In genomic region chr15:46297766-46298165, GRCh38 we compare ENCODE assay signal across 16 cellular contexts.
DNase-seq lines count a peak whose midpoint lies in the region; ATAC-seq, FAIRE-seq and TF ChIP-seq lines count a peak whose summit lies in the region.
"Had no signal": no experiment of that assay in that cellular context is flagged by ENCODE, and none has a peak within 500 bp of the region (broad histone marks: within the 10 kb centered on the region; RNA-seq: fewer than 3 reads in every experiment).

No MANE protein-coding gene starts in this region.

- H2BK12ac ChIP-seq in H1 (ENCODE audit: low read depth, low read length), result no peak overlapping the region

- no peak overlapping the region for H3K56ac ChIP-seq in H1 (replicated peaks; ENCODE audit: insufficient read length, low read depth, low read length)

- no peaks in the 10 kb centered on the region for H3K79me1 ChIP-seq in H1 (ENCODE audit: low read depth, low read length)

- no peak overlapping the region for H4K91ac ChIP-seq in H1 (replicated peaks; ENCODE audit: insufficient read length, low read length)

- no peak overlapping the region for H4K8ac ChIP-seq in H1 (ENCODE audit: extremely low read depth, insufficient read depth, low read length)

- no peak overlapping the region for H3K18ac ChIP-seq in H1 (ENCODE audit: extremely low read depth, low read length)

- H3K9me3 ChIP-seq in H1 (ENCODE audit: insufficient read depth in 2 of 2, low read depth in 1 of 2, low read length in 1 of 2), result no peaks in the 10 kb centered on the region
- H3K9me3 ChIP-seq: sigmoid colon, thyroid gland had no signal

- no peak for FAIRE-seq in H1 (lab: Jason Lieb, UNC)
- FAIRE-seq: astrocyte, endothelial cell of umbilical vein, HepG2 had no signal

- H3K23ac ChIP-seq in H1 (ENCODE audit: insufficient read length), result no peak overlapping the region

- WGBS in H1 (ENCODE audit: extremely low coverage in 1 of 2, insufficient coverage in 1 of 2, insufficient read length in 1 of 2, insufficient replicate concordance in 2 of 2, low coverage in 1 of 2, low lambda C conversion rate in 2 of 2, missing lambda C conversion rate in 1 of 2), 2 experiments, result 81% methylated on average over 3 of the region's 3 CpGs; no CpG with 5 or more reads in 1 of the 2 experiments

- TF ChIP-seq EP300 in H1 (IDR thresholded peaks at IDR 0.05; ENCODE audit: borderline replicate concordance in 1 of 2, low read depth in 2 of 2, low read length in 2 of 2), result no peak

- CTCF ChIA-PET in H1 (lab: Charles Lee; ENCODE audit: partially characterized antibody), result interaction anchor here (0.7 to 1.6 kb wide), 5 partner anchors 10 to 592 kb away, joined by 3 to 9 read pairs (median 3); no protein-coding TSS in a partner anchor

- POLR2A ChIA-PET in H1 (lab: Charles Lee; ENCODE audit: partially characterized antibody), result no interaction called here

- H3K27me3 ChIP-seq in H1 (replicated peaks in 1 of 4; ENCODE audit: control insufficient read depth in 3 of 4, extremely low read depth in 1 of 4, insufficient read depth in 3 of 4, low read length in 3 of 4), result no peaks in the 10 kb centered on the region
- no peaks in the 10 kb centered on the region for H3K27me3 ChIP-seq in brain microvascular endothelial cell (replicated peaks)
- H3K27me3 ChIP-seq: sigmoid colon, thyroid gland had no signal

- no peak overlapping the region for H2BK120ac ChIP-seq in H1 (replicated peaks; ENCODE audit: low read depth, low read length)

- no peak overlapping the region for H3K4ac ChIP-seq in H1 (replicated peaks; ENCODE audit: insufficient read length, low read depth, low read length)

- no peak for TF ChIP-seq POLR2A in H1 (IDR thresholded peaks at IDR 0.05; ENCODE audit: control extremely low read depth in 1 of 2, low read depth in 2 of 2, low read length in 2 of 2)

- no peak for DNase-seq in H1 (ENCODE audit: low read depth in 1 of 2, low spot score in 2 of 2)
- no peak for DNase-seq in NCI-H345 (lab: John Stamatoyannopoulos, UW)
- DNase-seq in brain microvascular endothelial cell, result no peak
- no peak for DNase-seq in HCEC 1CT
- no peak for DNase-seq in effector CD4-positive, alpha-beta T cell
- DNase-seq: CD4-positive, alpha-beta memory T cell; H9; NCI-H2029 treated with DMSO at 0.1 percent for 48 hours; sigmoid colon; thyroid gland had no signal

- no peak overlapping the region for H3K27ac ChIP-seq in H1 (ENCODE audit: low read depth, low read length)
- no peak overlapping the region for H3K27ac ChIP-seq in brain microvascular endothelial cell
- H3K27ac ChIP-seq: sigmoid colon, thyroid gland had no signal

- H2BK5ac ChIP-seq in H1 (ENCODE audit: low read depth, low read length), result no peak overlapping the region

- no peak overlapping the region for H3K9ac ChIP-seq in H1 (replicated peaks in 1 of 4; ENCODE audit: extremely low read depth in 1 of 4, low read depth in 3 of 4, low read length in 3 of 4)

- H3K4me1 ChIP-seq in H1 (replicated peaks in 1 of 4; ENCODE audit: control insufficient read depth in 3 of 4, insufficient read depth in 4 of 4, low read length in 3 of 4), result peaks cover 0 to 8% (median 0%) of the 10 kb centered on the region in 4 experiments; a peak in 2 of 7 replicates
- H3K4me1 ChIP-seq: sigmoid colon, thyroid gland had no signal

- no peak overlapping the region for H3K14ac ChIP-seq in H1 (ENCODE audit: insufficient read length)

- peak overlapping the region; percentile 6 for H4K5ac ChIP-seq in H1 (ENCODE audit: insufficient read length, low read depth, low read length)

- no peaks in the 10 kb centered on the region for H4K20me1 ChIP-seq in H1 (replicated peaks in 1 of 2; ENCODE audit: control insufficient read depth in 1 of 2, insufficient read depth in 2 of 2, low read length in 2 of 2)

- no peak overlapping the region for H2AFZ ChIP-seq in H1 (ENCODE audit: low read length)

- TF ChIP-seq CTCF in H1 (IDR thresholded peaks at IDR 0.05; ENCODE audit: control extremely low read depth in 1 of 3, insufficient read depth in 1 of 3, low read depth in 1 of 3, low read length in 3 of 3), result no peak
- no peak for TF ChIP-seq CTCF in brain microvascular endothelial cell (IDR thresholded peaks at IDR 0.05; ENCODE audit: low read depth, low read length, missing control alignments)

- no peaks in the 10 kb centered on the region for H3K79me2 ChIP-seq in H1 (ENCODE audit: control insufficient read depth in 1 of 2, insufficient read depth in 2 of 2, low read length in 2 of 2)

- H2BK20ac ChIP-seq in H1 (ENCODE audit: low read length), result no peak overlapping the region

- ATAC-seq in GM18909 (IDR thresholded peaks at IDR 0.05; ENCODE audit: poor library complexity, unreplicated experiment), result peak; percentile 82
- peak; percentile 82 for ATAC-seq in HG02678 (IDR thresholded peaks at IDR 0.05; ENCODE audit: unreplicated experiment)
- ATAC-seq in HG03575 (IDR thresholded peaks at IDR 0.05; ENCODE audit: extremely low read depth, insufficient number of reproducible peaks, low FRiP score, unreplicated experiment), result peak; percentile 93
- ATAC-seq: HepG2 had no signal

- H2BK15ac ChIP-seq in H1 (ENCODE audit: low read length), result no peak overlapping the region

- TF ChIP-seq RAD21 in H1 (IDR thresholded peaks at IDR 0.05 in 1 of 2, conservative IDR thresholded peaks at IDR 0.05 in 1 of 2; ENCODE audit: low read depth in 2 of 2, low read length in 2 of 2), result no peak

- H3K4me2 ChIP-seq in H1 (ENCODE audit: insufficient read depth in 1 of 2, low read depth in 2 of 2, low read length in 2 of 2), result no peak overlapping the region

- H3K23me2 ChIP-seq in H1 (ENCODE audit: low read depth, low read length), result no peaks in the 10 kb centered on the region

- in situ Hi-C loops in brain microvascular endothelial cell (cut with HindIII; ENCODE audit: low pct_ligation_motif_present, low sequenced_read_pairs), result no loop called here

- no peak overlapping the region for H3K4me3 ChIP-seq in H1 (ENCODE audit: extremely low read depth in 1 of 4, insufficient read depth in 2 of 4, low read depth in 3 of 4, low read length in 4 of 4)
- H3K4me3 ChIP-seq in brain microvascular endothelial cell (ENCODE audit: low read depth, low read length), result no peak overlapping the region
- H3K4me3 ChIP-seq: sigmoid colon, thyroid gland had no signal

- H2AK5ac ChIP-seq in H1 (ENCODE audit: low read depth, low read length), result no peak overlapping the region

- H3K36me3 ChIP-seq in H1 (ENCODE audit: control insufficient read depth in 2 of 4, insufficient read depth in 4 of 4, low read length in 3 of 4), result no peaks in the 10 kb centered on the region
- H3K36me3 ChIP-seq in brain microvascular endothelial cell (replicated peaks), result no peaks in the 10 kb centered on the region
- H3K36me3 ChIP-seq: sigmoid colon, thyroid gland had no signal

TF ChIP-seq in H1, 55 proteins besides CTCF, POLR2A, EP300 and RAD21:
- TF ChIP-seq YY1 (IDR thresholded peaks at IDR 0.05; ENCODE audit: low read depth, low read length) (no peak), BCL11A (IDR thresholded peaks at IDR 0.05; ENCODE audit: low read depth in 2 of 2, low read length in 2 of 2) (no peak), CHD1 (IDR thresholded peaks at IDR 0.05; ENCODE audit: low read depth, low read length) (no peak), TAF7 (optimal IDR thresholded peaks at IDR 0.05; ENCODE audit: borderline replicate concordance, low read depth, low read length) (no peak), BACH1 (IDR thresholded peaks at IDR 0.05; ENCODE audit: low read length) (no peak), RFX5 (IDR thresholded peaks at IDR 0.05; ENCODE audit: borderline replicate concordance, low read depth, low read length) (no peak), TBP (IDR thresholded peaks at IDR 0.05; ENCODE audit: low read depth, low read length) (no peak), SIRT6 (IDR thresholded peaks at IDR 0.05; ENCODE audit: low read length) (no peak), ASH2L (IDR thresholded peaks at IDR 0.05; ENCODE audit: low read length) (no peak), NRF1 (IDR thresholded peaks at IDR 0.05; ENCODE audit: low read depth, low read length) (no peak), RNF2 (IDR thresholded peaks at IDR 0.05; ENCODE audit: borderline replicate concordance, low read depth, low read length, missing control alignments, poor library complexity, severe bottlenecking) (no peak), GABPA (IDR thresholded peaks at IDR 0.05; ENCODE audit: borderline replicate concordance, insufficient read depth, low read length) (no peak), MAFK (IDR thresholded peaks at IDR 0.05; ENCODE audit: low read depth, low read length) (no peak), TAF1 (IDR thresholded peaks at IDR 0.05; ENCODE audit: low read depth, low read length) (no peak), SRF (IDR thresholded peaks at IDR 0.05; ENCODE audit: low read depth, low read length) (no peak), FOSL1 (IDR thresholded peaks at IDR 0.05; ENCODE audit: insufficient read depth, low read depth, low read length) (no peak), CREB1 (IDR thresholded peaks at IDR 0.05) (no peak)
- TF ChIP-seq, protein P1, sequence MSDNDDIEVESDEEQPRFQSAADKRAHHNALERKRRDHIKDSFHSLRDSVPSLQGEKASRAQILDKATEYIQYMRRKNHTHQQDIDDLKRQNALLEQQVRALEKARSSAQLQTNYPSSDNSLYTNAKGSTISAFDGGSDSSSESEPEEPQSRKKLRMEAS (IDR thresholded peaks at IDR 0.05), result no peak
